In the genomic region with DNA sequence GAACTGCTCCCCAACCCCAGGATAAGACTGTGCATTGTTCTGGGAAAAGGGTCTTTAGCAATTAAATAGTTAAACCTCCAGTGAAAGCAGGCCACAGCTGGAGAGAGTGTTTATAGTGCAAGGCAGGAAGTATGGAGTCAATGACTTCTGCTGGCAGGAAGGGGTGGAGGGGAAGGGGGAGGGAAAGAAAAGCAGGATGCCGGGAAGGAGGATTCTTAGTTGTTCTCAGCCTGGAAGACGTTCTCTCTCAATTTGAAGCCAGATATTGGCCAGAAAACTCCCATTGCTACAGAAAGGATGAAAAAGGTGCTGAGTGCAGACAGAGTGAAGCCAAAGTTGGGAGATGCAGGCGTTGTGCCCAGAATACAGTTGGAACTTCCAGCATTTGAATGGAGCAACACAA, we compare ENCODE assay signal across 8 cellular contexts. TPM values are rescaled to one million over a fixed set of nuclear protein-coding genes. Genes with fewer than 3 reads are reported as not detected.
DNase-seq lines count a peak whose midpoint lies in the region; ATAC-seq and TF ChIP-seq lines count a peak whose summit lies in the region.

No MANE protein-coding gene starts in this region.

- no peaks in the 10 kb centered on the region for H3K9me3 ChIP-seq in OCI-LY7 (ENCODE audit: low read length)

- H3K4me1 Mint-ChIP-seq in glutamatergic neuron (ENCODE audit: low read depth, unreplicated experiment): peaks cover 5% of the 10 kb centered on the region

- H3K27me3 Mint-ChIP-seq in glutamatergic neuron (ENCODE audit: unreplicated experiment): no peaks in the 10 kb centered on the region

- peak overlapping the region; percentile 57 for H3K27ac Mint-ChIP-seq in glutamatergic neuron (ENCODE audit: unreplicated experiment)

- no peaks in the 10 kb centered on the region for H3K27me3 ChIP-seq in H7 (ENCODE audit: control insufficient read depth, insufficient read depth, low read length)

- intact Hi-C loops in posterior vena cava (cut with DNase I): no loop called here
- intact Hi-C loops in OCI-LY7 (cut with micrococcal nuclease; ENCODE audit: unreplicated experiment): no loop called here

- BruUV-seq in OCI-LY7 (replicated peaks; lab: Mats Ljungman, UMichigan): no TSS peak

- no peak overlapping the region for H3K27ac ChIP-seq in OCI-LY7 (ENCODE audit: low read depth, low read length, poor library complexity, severe bottlenecking)

- H3K4me3 Mint-ChIP-seq in glutamatergic neuron (ENCODE audit: unreplicated experiment): no peak overlapping the region

- H3K4me3 ChIP-seq in H7 (ENCODE audit: insufficient read depth, low read depth, low read length) (no peak overlapping the region), OCI-LY7 (ENCODE audit: low read depth, low read length, poor library complexity, severe bottlenecking) (no peak overlapping the region)

- no peak overlapping the region for H3K4me2 ChIP-seq in OCI-LY7 (ENCODE audit: low read length)

- no peak for TF ChIP-seq CTCF in glutamatergic neuron (IDR thresholded peaks at IDR 0.05; ENCODE audit: partially characterized antibody, unreplicated experiment)
- no peak for TF ChIP-seq CTCF in OCI-LY7 (conservative IDR thresholded peaks at IDR 0.05; ENCODE audit: low read length)

- ATAC-seq in HG03025 (IDR thresholded peaks at IDR 0.05; ENCODE audit: low FRiP score, unreplicated experiment): no peak

- POLR2A ChIA-PET in OCI-LY7 (lab: Charles Lee): interaction anchor here (0.8 to 1.1 kb wide), 2 partner anchors 25 to 34 kb away, joined by 4 to 5 read pairs; no protein-coding TSS in a partner anchor

- peak; percentile 66 for DNase-seq in H7
- DNase-seq in SHP77 (lab: John Stamatoyannopoulos, UW): peak; percentile 8 to 61
- no peak for DNase-seq in glutamatergic neuron
- peak; percentile 87 for DNase-seq in posterior vena cava (ENCODE audit: low spot score)
- DNase-seq in NCI-H128 (lab: John Stamatoyannopoulos, UW; ENCODE audit: unreplicated experiment): no peak
- no peak for DNase-seq in activated CD4-positive, alpha-beta T cell treated with anti-CD3 and anti-CD28 coated beads for 48 hours
- DNase-seq in OCI-LY7 (ENCODE audit: low spot score): no peak

- no peak overlapping the region for H2AFZ ChIP-seq in OCI-LY7 (ENCODE audit: low read length)

- no peaks in the 10 kb centered on the region for H3K36me3 Mint-ChIP-seq in glutamatergic neuron (ENCODE audit: unreplicated experiment)

- H3K79me2 ChIP-seq in OCI-LY7 (ENCODE audit: insufficient read depth, low read depth, low read length): no peaks in the 10 kb centered on the region

- H3K9me3 Mint-ChIP-seq in glutamatergic neuron (ENCODE audit: unreplicated experiment): peaks cover 4% of the 10 kb centered on the region

- H4K20me1 ChIP-seq in OCI-LY7 (ENCODE audit: insufficient read depth, low read length): no peaks in the 10 kb centered on the region

- no peaks in the 10 kb centered on the region for H3K4me1 ChIP-seq in OCI-LY7 (ENCODE audit: insufficient read depth, low read length, poor library complexity, severe bottlenecking)

- no peaks in the 10 kb centered on the region for H3K9me2 ChIP-seq in OCI-LY7 (ENCODE audit: insufficient read depth, low read length)

- CTCF ChIA-PET in OCI-LY7 (lab: Charles Lee; ENCODE audit: unreplicated experiment): no interaction called here

- H3K36me3 ChIP-seq in H7 (replicated peaks; ENCODE audit: control insufficient read depth, insufficient read depth, low read length) (no peaks in the 10 kb centered on the region), OCI-LY7 (ENCODE audit: insufficient read depth, low read length) (no peaks in the 10 kb centered on the region)

RNA-seq across cellular contexts. Expression of a gene that starts 35.7 kb away (rescaled TPM):
- total RNA-seq in H7 (2014; rRNA removed; shearing (Covaris generic)): 91.8 and 103 TPM in 2 replicates
- total RNA-seq in glutamatergic neuron (ENCODE audit: unreplicated experiment) (58.8 TPM), posterior vena cava (10 to 100 TPM; 27.0 to 28.9 TPM), OCI-LY7 (2022) (125 and 126 TPM in 2 replicates)
- total RNA-seq in OCI-LY7 (2014; rRNA removed; shearing (Covaris generic)): 92.9 and 127 TPM in 2 replicates

Comparison
In these comparisons a context has a peak if more than half of its experiments do, and no peak if none do; other contexts are left out.
1. DNase-seq: peak in H7 (single experiment), SHP77 (2 of 2) and posterior vena cava (single experiment); none in glutamatergic neuron (single experiment), NCI-H128 (single experiment), activated CD4-positive, alpha-beta T cell treated with anti-CD3 and anti-CD28 coated beads for 48 hours (single experiment) and OCI-LY7 (single experiment).